In genomic region chr17:61498042-61498441, GRCh38 we compare ENCODE assay signal across 27 cellular contexts. TPM values are rescaled to one million over a fixed set of nuclear protein-coding genes. Genes with fewer than 3 reads are reported as not detected.
DNase-seq lines count a peak whose midpoint lies in the region; ATAC-seq, FAIRE-seq and TF ChIP-seq lines count a peak whose summit lies in the region.
"Had no signal": no experiment of that assay in that cellular context is flagged by ENCODE, and none has a peak within 500 bp of the region (broad histone marks: within the 10 kb centered on the region; RNA-seq: fewer than 3 reads in every experiment).

No MANE protein-coding gene starts in this region.

- intact Hi-C loops in K562 (cut with micrococcal nuclease) (no loop called here), ascending aorta (cut with DNase I) (no loop called here)

- H3K4me2 ChIP-seq in K562 (ENCODE audit: insufficient read depth, low read length), result no peak overlapping the region
- H3K4me2 ChIP-seq: GM23338 had no signal

- BruUV-seq in K562 (replicated peaks; lab: Mats Ljungman, UMichigan), result no TSS peak

- FAIRE-seq in HTR-8/SVneo (lab: Jason Lieb, UNC) (peak; percentile 60), K562 (lab: Jason Lieb, UNC) (no peak)
- FAIRE-seq: A204.1, G401.6, GM12892, GM18507, H54 had no signal

- H2AFZ ChIP-seq in K562 (ENCODE audit: low read depth, low read length), result no peak overlapping the region

- no peaks in the 10 kb centered on the region; a peak in 1 of 5 replicates for H3K4me1 ChIP-seq in K562 (replicated peaks in 1 of 2; ENCODE audit: control insufficient read depth in 2 of 2, insufficient read depth in 2 of 2, low read length in 2 of 2)
- H3K4me1 ChIP-seq in ascending aorta, result no peaks in the 10 kb centered on the region

- POLR2A ChIA-PET in K562 (lab: Yijun Ruan, JAX), result interaction anchor here (0.6 kb wide), 1 partner anchor 410 kb away, joined by 3 read pairs; no protein-coding TSS in a partner anchor

- H3K36me3 ChIP-seq in K562 (ENCODE audit: control insufficient read depth, insufficient read depth, low read length), result no peaks in the 10 kb centered on the region
- H3K36me3 ChIP-seq in ascending aorta, result no peaks in the 10 kb centered on the region
- H3K36me3 ChIP-seq: BE2C had no signal

- no peak for TF ChIP-seq RAD21 in K562 (CRISPR knock-in tag; conservative IDR thresholded peaks at IDR 0.05 in 1 of 2, IDR thresholded peaks at IDR 0.05 in 1 of 2)

- no peak for TF ChIP-seq EP300 in K562 (IDR thresholded peaks at IDR 0.05; ENCODE audit: low read length)

- in situ Hi-C loops in K562 (cut with MboI), result no loop called here

- H3K9ac ChIP-seq in K562 (ENCODE audit: insufficient read depth in 1 of 2, low read depth in 2 of 2, low read length in 2 of 2), result no peak overlapping the region

- CTCF ChIA-PET in K562 (lab: Yijun Ruan, JAX; ENCODE audit: low intra/inter-chr PET ratio), result no interaction called here

- no peaks in the 10 kb centered on the region for H3K9me3 ChIP-seq in K562 (replicated peaks; ENCODE audit: control insufficient read depth, insufficient read depth, low read depth, low read length)
- no peaks in the 10 kb centered on the region for H3K9me3 ChIP-seq in ascending aorta
- H3K9me3 ChIP-seq: BE2C had no signal

- no peaks in the 10 kb centered on the region for H3K9me1 ChIP-seq in K562 (ENCODE audit: control insufficient read depth, insufficient read depth, low read length)

- TF ChIP-seq POLR2A in K562 (conservative IDR thresholded peaks at IDR 0.05), result no peak

- H3K4me3 ChIP-seq in K562, result no peak overlapping the region
- no peak overlapping the region for H3K4me3 ChIP-seq in ascending aorta
- H3K4me3 ChIP-seq: GM23338 had no signal

- ATAC-seq in K562 (no peak), HG02884 (IDR thresholded peaks at IDR 0.05; ENCODE audit: unreplicated experiment) (no peak)
- ATAC-seq: GM23338 had no signal

- no peaks in the 10 kb centered on the region for H3K79me2 ChIP-seq in K562 (ENCODE audit: control insufficient read depth, insufficient read depth, low read length)

- no peak for DNase-seq in HTR-8/SVneo (ENCODE audit: insufficient read length, low spot score)
- DNase-seq in RPMI8226, result peak; percentile 0
- DNase-seq in K562 (ENCODE audit: extremely low read depth in 1 of 4, low spot score in 3 of 4), result no peak
- DNase-seq in stimulated activated naive CD4-positive, alpha-beta T cell (lab: John Stamatoyannopoulos, UW), result no peak
- no peak for DNase-seq in stimulated activated CD4-positive, alpha-beta T cell treated with anti-CD3 and anti-CD28 coated beads, Interleukin-2, amount 100 ng/mL, for 24 hours
- DNase-seq in ascending aorta (ENCODE audit: low spot score in 2 of 2), result no peak
- DNase-seq: ACHN; BE2C; C1 segment of cervical spinal cord; CD4-positive, CD25-positive, alpha-beta regulatory T cell; CD8-positive, alpha-beta memory T cell; COR-L47; DMS 273 treated with DMSO at 0.1 percent for 48 hours; DMS53; DND-41; EL; IMR-90; KBM-7 had no signal

- WGBS in K562 (ENCODE audit: insufficient coverage, low coverage, missing lambda C conversion rate), result 5% methylated on average over 5 of the region's 6 CpGs

- TF ChIP-seq CTCF in K562 (IDR thresholded peaks at IDR 0.05 in 2 of 3, conservative IDR thresholded peaks at IDR 0.05 in 1 of 3; ENCODE audit: insufficient read depth in 2 of 3, low read depth in 1 of 3, low read length in 3 of 3) (no peak), ascending aorta (IDR thresholded peaks at IDR 0.05) (no peak)

- H3K27ac ChIP-seq in K562 (ENCODE audit: extremely low read depth, low read depth, low read length) (no peak overlapping the region), ascending aorta (no peak overlapping the region)
- H3K27ac ChIP-seq: HL-60 had no signal

- H3K27me3 ChIP-seq in K562 (ENCODE audit: control insufficient read depth in 2 of 2, insufficient read depth in 2 of 2, low read length in 2 of 2), result peaks cover 20 to 43% of the 10 kb centered on the region in 2 experiments
- H3K27me3 ChIP-seq in ascending aorta, result no peaks in the 10 kb centered on the region
- H3K27me3 ChIP-seq: BE2C had no signal

- H4K20me1 ChIP-seq in K562 (replicated peaks; ENCODE audit: control insufficient read depth, insufficient read depth, low read length), result no peaks in the 10 kb centered on the region

TF ChIP-seq in K562, 482 proteins besides CTCF, POLR2A, EP300 and RAD21:
- TF ChIP-seq EWSR1 (IDR thresholded peaks at IDR 0.05; ENCODE audit: borderline replicate concordance, low read depth, partially characterized antibody) (peak; percentile 62), MTF1 (CRISPR knock-in tag; IDR thresholded peaks at IDR 0.05; ENCODE audit: borderline replicate concordance) (no peak), HNRNPLL (IDR thresholded peaks at IDR 0.05; ENCODE audit: low read depth, low read length, poor library complexity, severe bottlenecking) (no peak), RFX5 (IDR thresholded peaks at IDR 0.05; ENCODE audit: low read depth, low read length) (no peak)
- TF ChIP-seq, protein P1, sequence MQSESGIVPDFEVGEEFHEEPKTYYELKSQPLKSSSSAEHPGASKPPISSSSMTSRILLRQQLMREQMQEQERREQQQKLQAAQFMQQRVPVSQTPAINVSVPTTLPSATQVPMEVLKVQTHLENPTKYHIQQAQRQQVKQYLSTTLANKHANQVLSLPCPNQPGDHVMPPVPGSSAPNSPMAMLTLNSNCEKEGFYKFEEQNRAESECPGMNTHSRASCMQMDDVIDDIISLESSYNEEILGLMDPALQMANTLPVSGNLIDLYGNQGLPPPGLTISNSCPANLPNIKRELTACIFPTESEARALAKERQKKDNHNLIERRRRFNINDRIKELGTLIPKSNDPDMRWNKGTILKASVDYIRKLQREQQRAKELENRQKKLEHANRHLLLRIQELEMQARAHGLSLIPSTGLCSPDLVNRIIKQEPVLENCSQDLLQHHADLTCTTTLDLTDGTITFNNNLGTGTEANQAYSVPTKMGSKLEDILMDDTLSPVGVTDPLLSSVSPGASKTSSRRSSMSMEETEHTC (IDR thresholded peaks at IDR 0.05), result no peak
- TF ChIP-seq, protein P2, sequence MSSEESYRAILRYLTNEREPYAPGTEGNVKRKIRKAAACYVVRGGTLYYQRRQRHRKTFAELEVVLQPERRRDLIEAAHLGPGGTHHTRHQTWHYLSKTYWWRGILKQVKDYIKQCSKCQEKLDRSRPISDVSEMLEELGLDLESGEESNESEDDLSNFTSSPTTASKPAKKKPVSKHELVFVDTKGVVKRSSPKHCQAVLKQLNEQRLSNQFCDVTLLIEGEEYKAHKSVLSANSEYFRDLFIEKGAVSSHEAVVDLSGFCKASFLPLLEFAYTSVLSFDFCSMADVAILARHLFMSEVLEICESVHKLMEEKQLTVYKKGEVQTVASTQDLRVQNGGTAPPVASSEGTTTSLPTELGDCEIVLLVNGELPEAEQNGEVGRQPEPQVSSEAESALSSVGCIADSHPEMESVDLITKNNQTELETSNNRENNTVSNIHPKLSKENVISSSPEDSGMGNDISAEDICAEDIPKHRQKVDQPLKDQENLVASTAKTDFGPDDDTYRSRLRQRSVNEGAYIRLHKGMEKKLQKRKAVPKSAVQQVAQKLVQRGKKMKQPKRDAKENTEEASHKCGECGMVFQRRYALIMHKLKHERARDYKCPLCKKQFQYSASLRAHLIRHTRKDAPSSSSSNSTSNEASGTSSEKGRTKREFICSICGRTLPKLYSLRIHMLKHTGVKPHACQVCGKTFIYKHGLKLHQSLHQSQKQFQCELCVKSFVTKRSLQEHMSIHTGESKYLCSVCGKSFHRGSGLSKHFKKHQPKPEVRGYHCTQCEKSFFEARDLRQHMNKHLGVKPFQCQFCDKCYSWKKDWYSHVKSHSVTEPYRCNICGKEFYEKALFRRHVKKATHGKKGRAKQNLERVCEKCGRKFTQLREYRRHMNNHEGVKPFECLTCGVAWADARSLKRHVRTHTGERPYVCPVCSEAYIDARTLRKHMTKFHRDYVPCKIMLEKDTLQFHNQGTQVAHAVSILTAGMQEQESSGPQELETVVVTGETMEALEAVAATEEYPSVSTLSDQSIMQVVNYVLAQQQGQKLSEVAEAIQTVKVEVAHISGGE (CRISPR knock-in tag; IDR thresholded peaks at IDR 0.05), result peak in 1 of 3 experiments; percentile 47; a peak in 2 of 6 replicates
TF ChIP-seq in K562: peak in this region for 2.

RNA-seq across cellular contexts. Expression of gene TBX4, which starts 45.8 kb away (rescaled TPM):
- not detected in 2 replicates for total RNA-seq in K562 (2011; cell fraction: chromatin; rRNA removed; ENCODE audit: low replicate concordance)
- total RNA-seq in K562 (2011; cell fraction: nucleolus; rRNA removed), result not detected in 2 replicates
- not detected in 2 replicates for total RNA-seq in K562 (2011; cell fraction: nucleoplasm; rRNA removed)
- total RNA-seq in K562 (2014; rRNA removed) (not detected in 2 replicates), K562 (2014; rRNA removed; fragmentation: Illumina TruSeq; extraction: Trizol) (not detected in 2 replicates), K562 (2015; rRNA removed; fragmentation: Illumina TruSeq; extraction: Trizol) (not detected in 2 replicates), K562 (2021) (not detected in 2 replicates), ascending aorta (not detected)
- polyA plus RNA-seq in K562 (2011; rRNA removed) (not detected in 2 replicates), K562 (2014; fragmentation: Illumina TruSeq; extraction: Trizol) (not detected in 2 replicates), K562 (2014; fragmentation: Nextera tagmentation; extraction: Ambion mirVana) (not detected), K562 (2014; rRNA removed) (not detected in 2 replicates)
- not detected in 2 replicates for polyA plus RNA-seq in K562 (2011; cell fraction: cytosol; rRNA removed)
- not detected in 2 replicates for polyA plus RNA-seq in K562 (2011; cell fraction: nucleus; rRNA removed)
- 0.06 TPM in 1 of 2 replicates, not detected in the other for polyA plus RNA-seq in K562 (2012)
- not detected in 2 replicates for polyA minus RNA-seq in K562 (2011; rRNA and poly(A)+ RNA removed)
- not detected in 2 replicates for polyA minus RNA-seq in K562 (2011; cell fraction: cytosol; rRNA and poly(A)+ RNA removed)
- not detected in 2 replicates for polyA minus RNA-seq in K562 (2011; cell fraction: nucleus; rRNA and poly(A)+ RNA removed)
- total RNA-seq: CD4-positive, CD25-positive, alpha-beta regulatory T cell; CD8-positive, alpha-beta memory T cell; GM23338; HT1080; IMR-90 had no signal
- polyA plus RNA-seq: CD4-positive, CD25-positive, alpha-beta regulatory T cell; CD8-positive, alpha-beta memory T cell; GM23338 had no signal
